ENCODE assay signal across 1 cellular context in genomic region chr19:14401468-14401867, GRCh38.
TF ChIP-seq lines count a peak whose summit lies in the region.

No MANE protein-coding gene starts in this region.

TF ChIP-seq in K562, 482 proteins besides CTCF, POLR2A, EP300 and RAD21:
- TF ChIP-seq ZBTB12 (CRISPR knock-in tag; IDR thresholded peaks at IDR 0.05) (no peak), RBFOX2 (IDR thresholded peaks at IDR 0.05; ENCODE audit: low read depth, low read length) (peak; percentile 24; the same call in 1 of the 2 replicates), ZNF79 (CRISPR knock-in tag; IDR thresholded peaks at IDR 0.05; ENCODE audit: low read depth) (no peak), ZFX (CRISPR knock-in tag; IDR thresholded peaks at IDR 0.05) (no peak)
TF ChIP-seq in K562: peak in this region for 1.
